Comparison of ENCODE assay signal across 20 cellular contexts in the genomic region with DNA sequence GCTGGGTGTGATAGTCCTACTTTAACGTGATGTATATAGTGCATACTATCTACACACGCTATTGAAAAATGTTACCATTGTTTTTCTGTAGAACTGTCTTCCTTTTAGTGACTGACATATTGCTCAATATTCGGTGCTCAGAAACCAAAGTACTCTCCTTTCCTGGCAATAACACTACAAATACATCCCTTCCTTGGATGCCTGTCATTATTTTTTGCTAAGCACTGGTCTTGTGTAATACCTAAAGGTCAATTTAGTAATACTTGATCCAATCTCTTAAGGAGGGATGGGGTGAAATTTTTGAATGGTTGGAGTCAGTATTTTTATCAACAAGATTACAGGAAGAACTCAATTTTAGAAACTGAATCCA. TPM values are rescaled to one million over a fixed set of nuclear protein-coding genes. Genes with fewer than 3 reads are reported as not detected.
DNase-seq lines count a peak whose midpoint lies in the region; ATAC-seq, FAIRE-seq and TF ChIP-seq lines count a peak whose summit lies in the region.
"Had no signal": no experiment of that assay in that cellular context is flagged by ENCODE, and none has a peak within 500 bp of the region (broad histone marks: within the 10 kb centered on the region; RNA-seq: fewer than 3 reads in every experiment).

No MANE protein-coding gene starts in this region.

- ATAC-seq in HepG2 (no peak), right lobe of liver (no peak), GM12878 (no peak), naive B cell (ENCODE audit: low read depth in 2 of 2) (no peak), foreskin keratinocyte (no peak), HG02763 (IDR thresholded peaks at IDR 0.05; ENCODE audit: unreplicated experiment) (no peak), Right ventricle myocardium inferior (no peak)

- H3K27ac ChIP-seq in HepG2 (ENCODE audit: extremely low read length, insufficient read depth, low read length) (no peak overlapping the region), right lobe of liver (no peak overlapping the region), GM12878 (ENCODE audit: control insufficient read depth, insufficient read depth) (peak overlapping the region; percentile 61), foreskin keratinocyte (no peak overlapping the region)
- H3K27ac ChIP-seq: BLaER1, PC-9 had no signal

- H3K27ac Mint-ChIP-seq in naive B cell (peak overlapping the region; percentile 99 to 100 (median 100)), endothelial cell (ENCODE audit: unreplicated experiment) (no peak overlapping the region)
- H3K27ac Mint-ChIP-seq: HFFc6 had no signal

- H3K4me2 ChIP-seq in HepG2 (ENCODE audit: low read depth, low read length) = no peak overlapping the region
- H3K4me2 ChIP-seq in GM12878 (ENCODE audit: control insufficient read depth, insufficient read depth) = peak overlapping the region; percentile 67
- H3K4me2 ChIP-seq: BLaER1, PC-9 had no signal

- no peak overlapping the region for H2AFZ ChIP-seq in HepG2 (ENCODE audit: low read length)
- H2AFZ ChIP-seq in GM12878 (ENCODE audit: control insufficient read depth, low read depth, low read length) = peak overlapping the region; percentile 65
- H2AFZ ChIP-seq: PC-9 had no signal

- H3K4me3 ChIP-seq in HepG2 (replicated peaks in 1 of 3; ENCODE audit: insufficient read depth in 1 of 3, low read depth in 2 of 3, low read length in 3 of 3) (no peak overlapping the region), right lobe of liver (no peak overlapping the region), GM12878 (no peak overlapping the region)
- H3K4me3 ChIP-seq: BLaER1, PC-9 had no signal

- H3K9me3 ChIP-seq in HepG2 (ENCODE audit: low read length) (no peaks in the 10 kb centered on the region), right lobe of liver (no peaks in the 10 kb centered on the region), GM12878 (replicated peaks; ENCODE audit: control insufficient read depth, insufficient read depth, low read length) (peaks cover 2% of the 10 kb centered on the region; the same call in 2 of the 3 replicates)
- H3K9me3 ChIP-seq: BLaER1 had no signal

- H3K9me3 Mint-ChIP-seq in naive B cell = no peaks in the 10 kb centered on the region
- no peaks in the 10 kb centered on the region for H3K9me3 Mint-ChIP-seq in endothelial cell (ENCODE audit: unreplicated experiment)

- no peak for TF ChIP-seq RAD21 in HepG2 (CRISPR knock-in tag; IDR thresholded peaks at IDR 0.05)
- no peak for TF ChIP-seq RAD21 in GM12878 (IDR thresholded peaks at IDR 0.05; ENCODE audit: insufficient read depth, low read depth, low read length)

- BruUV-seq in HepG2 (replicated peaks; lab: Mats Ljungman, UMichigan) (no TSS peak), GM12878 (replicated peaks; lab: Mats Ljungman, UMichigan) (TSS peak; percentile 25)

- no peak for TF ChIP-seq POLR2A in HepG2 (IDR thresholded peaks at IDR 0.05; ENCODE audit: insufficient read depth in 1 of 2, low read depth in 2 of 2, low read length in 2 of 2)
- TF ChIP-seq POLR2A in right lobe of liver (IDR thresholded peaks at IDR 0.05) = no peak
- TF ChIP-seq POLR2A in GM12878 (IDR thresholded peaks at IDR 0.05; ENCODE audit: low read depth, low read length) = no peak

- SMC1A ChIA-PET in GM12878 (lab: Charles Lee; ENCODE audit: uncharacterized antibody, unreplicated experiment) = interaction anchor here (0.6 to 2.2 kb wide), 26 partner anchors 10 to 729 kb away, joined by 3 to 11 read pairs (median 5); a partner anchor contains a TSS

- no peak for TF ChIP-seq CTCF in HepG2 (CRISPR knock-in tag; IDR thresholded peaks at IDR 0.05)
- no peak for TF ChIP-seq CTCF in right lobe of liver (IDR thresholded peaks at IDR 0.05)
- no peak for TF ChIP-seq CTCF in GM12878 (IDR thresholded peaks at IDR 0.05 in 2 of 3, conservative IDR thresholded peaks at IDR 0.05 in 1 of 3; ENCODE audit: control insufficient read depth in 2 of 3, extremely low read depth in 1 of 3, insufficient read depth in 1 of 3, low read depth in 3 of 3, low read length in 3 of 3)
- TF ChIP-seq CTCF in endothelial cell (IDR thresholded peaks at IDR 0.05; ENCODE audit: unreplicated experiment) = no peak
- no peak for TF ChIP-seq CTCF in foreskin keratinocyte (conservative IDR thresholded peaks at IDR 0.05)

- H3K79me2 ChIP-seq in HepG2 (ENCODE audit: insufficient read depth, low read length) (no peaks in the 10 kb centered on the region), GM12878 (ENCODE audit: control insufficient read depth, insufficient read depth, low read length) (no peaks in the 10 kb centered on the region)

- peak overlapping the region; percentile 16 to 86 (median 72) for H3K4me3 Mint-ChIP-seq in naive B cell
- H3K4me3 Mint-ChIP-seq in endothelial cell (ENCODE audit: unreplicated experiment) = no peak overlapping the region
- H3K4me3 Mint-ChIP-seq: HFFc6 had no signal

- no peak for TF ChIP-seq EP300 in HepG2 (IDR thresholded peaks at IDR 0.05; ENCODE audit: low read depth in 2 of 2, low read length in 2 of 2)
- TF ChIP-seq EP300 in HepG2 (CRISPR knock-in tag; IDR thresholded peaks at IDR 0.05; ENCODE audit: borderline replicate concordance) = no peak
- TF ChIP-seq EP300 in GM12878 (IDR thresholded peaks at IDR 0.05; ENCODE audit: borderline replicate concordance in 1 of 2, control insufficient read depth in 1 of 2, low read depth in 2 of 2, low read length in 2 of 2) = no peak

- peaks cover 0 to 2% (median 0%) of the 10 kb centered on the region in 3 donors for H3K27me3 Mint-ChIP-seq in naive B cell
- peaks cover 2% of the 10 kb centered on the region for H3K27me3 Mint-ChIP-seq in endothelial cell (ENCODE audit: unreplicated experiment)

- H3K9ac ChIP-seq in HepG2 (ENCODE audit: insufficient read depth, low read depth, low read length) = no peak overlapping the region
- peak overlapping the region; percentile 13; the same call in 1 of the 2 replicates for H3K9ac ChIP-seq in GM12878 (ENCODE audit: control insufficient read depth, insufficient read depth, low read length)
- H3K9ac ChIP-seq: BLaER1 had no signal

- H3K4me1 ChIP-seq in HepG2 (ENCODE audit: insufficient read depth, low read length) (peaks cover 10% of the 10 kb centered on the region), right lobe of liver (no peaks in the 10 kb centered on the region), GM12878 (ENCODE audit: control insufficient read depth, insufficient read depth, low read length) (peaks cover 18% of the 10 kb centered on the region), foreskin keratinocyte (no peaks in the 10 kb centered on the region)
- H3K4me1 ChIP-seq: BLaER1 had no signal

- H3K4me1 Mint-ChIP-seq in naive B cell (peaks cover 18 to 46% (median 20%) of the 10 kb centered on the region in 3 donors), endothelial cell (ENCODE audit: unreplicated experiment) (no peaks in the 10 kb centered on the region)

- RAD21 ChIA-PET in GM12878 (lab: Charles Lee; ENCODE audit: unreplicated experiment) = interaction anchor here (0.6 to 2.5 kb wide), 23 partner anchors 9 to 727 kb away, joined by 3 to 23 read pairs (median 5); no protein-coding TSS in a partner anchor

- no peaks in the 10 kb centered on the region for H4K20me1 ChIP-seq in HepG2 (ENCODE audit: insufficient read depth, low read length)
- no peaks in the 10 kb centered on the region for H4K20me1 ChIP-seq in GM12878 (ENCODE audit: control insufficient read depth, insufficient read depth)
- H4K20me1 ChIP-seq: BLaER1 had no signal

- H3K27me3 ChIP-seq in HepG2 (ENCODE audit: control insufficient read depth in 1 of 2, insufficient read depth in 2 of 2, low read length in 2 of 2) (peaks cover 0 to 2% of the 10 kb centered on the region in 2 experiments; a peak in 1 of 5 replicates), right lobe of liver (no peaks in the 10 kb centered on the region), GM12878 (replicated peaks in 1 of 2; ENCODE audit: control insufficient read depth in 2 of 2, insufficient read depth in 2 of 2, low read length in 1 of 2) (no peaks in the 10 kb centered on the region), foreskin keratinocyte (no peaks in the 10 kb centered on the region)
- H3K27me3 ChIP-seq: BLaER1 had no signal

- FAIRE-seq in HepG2 (lab: Jason Lieb, UNC) (no peak), GM12878 (lab: Jason Lieb, UNC) (no peak)
- FAIRE-seq: G401.6 had no signal

- H3K36me3 ChIP-seq in HepG2 (replicated peaks in 1 of 2; ENCODE audit: control insufficient read depth in 1 of 2, insufficient read depth in 2 of 2, low read length in 2 of 2) (no peaks in the 10 kb centered on the region), right lobe of liver (no peaks in the 10 kb centered on the region), GM12878 (ENCODE audit: control insufficient read depth in 2 of 2, insufficient read depth in 2 of 2, low read length in 1 of 2) (peaks cover 0 to 2% of the 10 kb centered on the region in 2 experiments; a peak in 1 of 4 replicates)
- H3K36me3 ChIP-seq: BLaER1 had no signal

- POLR2A ChIA-PET in HepG2 (lab: Yijun Ruan, JAX) (no interaction called here), GM12878 (lab: Charles Lee) (interaction anchor here (1.0 to 2.4 kb wide), 5 partner anchors 18 to 309 kb away, joined by 3 to 12 read pairs (median 5); no protein-coding TSS in a partner anchor)

- CTCF ChIA-PET in HepG2 (lab: Yijun Ruan, JAX; ENCODE audit: low intra/inter-chr PET ratio, low total read pairs) = no interaction called here
- CTCF ChIA-PET in GM12878 (lab: Yijun Ruan, JAX) = interaction anchor here (0.6 to 1.5 kb wide), 15 partner anchors 9 to 729 kb away, joined by 3 to 7 read pairs (median 3); a partner anchor contains a TSS

- in situ Hi-C loops in HepG2 (cut with HindIII; ENCODE audit: extremely low pct_ligation_motif_present, low pct_unique_long_range_greater_than_20kb) (no loop called here), GM12878 (cut with MboI) (no loop called here)

- WGBS in HepG2 (ENCODE audit: low lambda C conversion rate) = 0% methylated on average over 3 of the region's 3 CpGs
- 59% methylated on average over 3 of the region's 3 CpGs for WGBS in right lobe of liver (ENCODE audit: insufficient coverage, low coverage, low lambda C conversion rate, missing lambda C conversion rate)
- WGBS in GM12878 (ENCODE audit: insufficient coverage, insufficient replicate concordance, low lambda C conversion rate, missing lambda C conversion rate) = 14% methylated on average over 3 of the region's 3 CpGs

- intact Hi-C loops in HepG2 (cut with micrococcal nuclease; ENCODE audit: unreplicated experiment) = no loop called here
- intact Hi-C loops in right lobe of liver (cut with DNase I) = no loop called here
- intact Hi-C loops in GM12878 (cut with micrococcal nuclease; ENCODE audit: unreplicated experiment) = loop anchor here (2.0 kb wide), 1 partner anchor 23 kb away; no protein-coding TSS in a partner anchor
- intact Hi-C loops in Right ventricle myocardium inferior (cut with DNase I) = no loop called here

- H3K36me3 Mint-ChIP-seq in naive B cell = no peaks in the 10 kb centered on the region
- H3K36me3 Mint-ChIP-seq in endothelial cell (ENCODE audit: low read depth, unreplicated experiment) = no peaks in the 10 kb centered on the region

- DNase-seq in HepG2 (ENCODE audit: low spot score) = no peak
- no peak for DNase-seq in right lobe of liver
- no peak for DNase-seq in GM12878 (ENCODE audit: low read depth, low spot score)
- DNase-seq in naive B cell = no peak
- no peak for DNase-seq in endothelial cell (ENCODE audit: low spot score)
- no peak for DNase-seq in foreskin keratinocyte
- DNase-seq in Right ventricle myocardium inferior (ENCODE audit: missing footprints) = no peak
- DNase-seq: DMS79 treated with DMSO at 0.1 percent for 48 hours; HFFc6; NCI-H1417 treated with DMSO at 0.1 percent for 48 hours; NCI-H1930; NCI-H446; NCI-H69; NK-92 treated with Interleukin-12 subunit alpha and Interleukin-12 subunit beta, amount 100 ng/mL, for 24 hours; PC-9 had no signal

RNA-seq across cellular contexts. Expression of a gene that starts 23.9 kb away (rescaled TPM):
- not detected in 2 replicates for total RNA-seq in HepG2 (2016; rRNA removed; fragmentation: Illumina TruSeq; extraction: Trizol)
- not detected in 2 replicates for total RNA-seq in HepG2 (2016; cell fraction: cytosol; rRNA removed; fragmentation: Illumina TruSeq; extraction: Trizol; ENCODE audit: low read depth)
- total RNA-seq in HepG2 (2016; cell fraction: insoluble cytoplasmic fraction; rRNA removed; fragmentation: Illumina TruSeq; extraction: Trizol) = not detected in 2 replicates
- total RNA-seq in HepG2 (2016; cell fraction: membrane; rRNA removed; fragmentation: Illumina TruSeq; extraction: Trizol) = not detected in 2 replicates
- total RNA-seq in HepG2 (2016; cell fraction: nucleus; rRNA removed; fragmentation: Illumina TruSeq; extraction: Trizol) = not detected in 2 replicates
- polyA plus RNA-seq in HepG2 (2011; rRNA removed) = not detected in 2 replicates
- not detected in 2 replicates for polyA plus RNA-seq in HepG2 (2011; cell fraction: cytosol; rRNA removed)
- polyA plus RNA-seq in HepG2 (2011; cell fraction: nucleus; rRNA removed) = not detected in 2 replicates
- not detected in 2 replicates for polyA plus RNA-seq in HepG2 (2012)
- polyA plus RNA-seq in HepG2 (2016; cell fraction: cytosol; fragmentation: Illumina TruSeq; extraction: Trizol; ENCODE audit: low read depth) = not detected in 2 replicates
- not detected in 2 replicates for polyA plus RNA-seq in HepG2 (2016; cell fraction: insoluble cytoplasmic fraction; fragmentation: Illumina TruSeq; extraction: Trizol; ENCODE audit: low read depth)
- not detected in 2 replicates for polyA plus RNA-seq in HepG2 (2016; cell fraction: membrane; fragmentation: Illumina TruSeq; extraction: Trizol; ENCODE audit: low read depth)
- not detected in 2 replicates for polyA plus RNA-seq in HepG2 (2016; cell fraction: nucleus; fragmentation: Illumina TruSeq; extraction: Trizol; ENCODE audit: insufficient read depth, low read depth)
- not detected in 2 replicates for polyA minus RNA-seq in HepG2 (2011; rRNA and poly(A)+ RNA removed; ENCODE audit: low replicate concordance)
- not detected in 2 replicates for polyA minus RNA-seq in HepG2 (2011; cell fraction: cytosol; rRNA and poly(A)+ RNA removed)
- not detected in 2 replicates for polyA minus RNA-seq in HepG2 (2011; cell fraction: nucleus; rRNA and poly(A)+ RNA removed)
- total RNA-seq in right lobe of liver = under 1 TPM in 3 of 6 experiments, not detected in 3; 0.05 to 0.14 (median 0.12) TPM
- 26.8 and 29.4 TPM in 2 replicates for total RNA-seq in GM12878 (2013; cell fraction: nucleolus; rRNA removed)
- 11.1 and 13.6 TPM in 2 replicates for total RNA-seq in GM12878 (2014; rRNA removed)
- 10.1 and 10.9 TPM in 2 replicates for total RNA-seq in GM12878 (2014; rRNA removed; fragmentation: Illumina TruSeq; extraction: Trizol)
- 15.4 TPM in 2 replicates for total RNA-seq in GM12878 (2021)
- 2.0 TPM for polyA plus RNA-seq in GM12878 (2011; ENCODE audit: low read depth)
- polyA plus RNA-seq in GM12878 (2011; rRNA removed) = 3.6 TPM in 2 replicates
- polyA plus RNA-seq in GM12878 (2011; cell fraction: cytosol; rRNA removed) = 6.0 and 6.2 TPM in 2 replicates
- polyA plus RNA-seq in GM12878 (2011; cell fraction: nucleus; rRNA removed) = 17.5 and 20.6 TPM in 2 replicates
- polyA plus RNA-seq in GM12878 (2012) = 1.7 and 2.5 TPM in 2 replicates
- 12.2 and 12.9 TPM in 2 replicates for polyA plus RNA-seq in GM12878 (2014; fragmentation: Illumina TruSeq; extraction: Trizol)
- 1 to 10 TPM; 2.2 to 3.1 TPM for polyA plus RNA-seq in GM12878 (2014; fragmentation: Nextera tagmentation; extraction: Ambion mirVana)
- 9.5 and 11.1 TPM in 2 replicates for polyA plus RNA-seq in GM12878 (2014; rRNA removed)
- polyA plus RNA-seq in GM12878 (2016; fragmentation: Nextera tagmentation; extraction: Ambion mirVana) = 1 to 10 TPM; 5.9 to 6.8 TPM
- polyA minus RNA-seq in GM12878 (2011; rRNA and poly(A)+ RNA removed) = 14.4 and 16.5 TPM in 2 replicates
- polyA minus RNA-seq in GM12878 (2011; cell fraction: cytosol; rRNA and poly(A)+ RNA removed) = 1.9 and 6.0 TPM in 2 replicates
- polyA minus RNA-seq in GM12878 (2011; cell fraction: nucleus; rRNA and poly(A)+ RNA removed) = 5.1 and 10.3 TPM in 2 replicates
- polyA plus RNA-seq in naive B cell (ENCODE audit: low read depth in 6 of 6) = 1 to 10 TPM in 3 of 6 donors, under 1 TPM in 3; 0.20 to 2.4 (median 1.0) TPM
- 2.0 TPM for total RNA-seq in endothelial cell (ENCODE audit: unreplicated experiment)
- total RNA-seq in foreskin keratinocyte = not detected in 2 replicates
- not detected in 2 replicates for polyA plus RNA-seq in foreskin keratinocyte
- 0.16 TPM for total RNA-seq in Right ventricle myocardium inferior
- total RNA-seq: A172, HFFc6, HT-29, PC-9 had no signal
